1 cellular context compared by ENCODE assay signal in genomic region chr20:51565298-51565697, GRCh38.
TF ChIP-seq lines count a peak whose summit lies in the region.

No MANE protein-coding gene starts in this region.

TF ChIP-seq in IMR-90, 13 proteins besides CTCF, POLR2A, EP300 and RAD21:
- TF ChIP-seq USF2 (IDR thresholded peaks at IDR 0.05; ENCODE audit: low read depth, low read length) (no peak), CHD1 (IDR thresholded peaks at IDR 0.05; ENCODE audit: low read depth, low read length) (no peak), RFX5 (IDR thresholded peaks at IDR 0.05; ENCODE audit: low read depth, low read length) (no peak), MXI1 (IDR thresholded peaks at IDR 0.05; ENCODE audit: borderline replicate concordance, low read depth, low read length) (no peak), ELK1 (IDR thresholded peaks at IDR 0.05; ENCODE audit: borderline replicate concordance, low read depth, low read length) (no peak), SMC3 (IDR thresholded peaks at IDR 0.05; ENCODE audit: low read depth, low read length) (no peak), MAZ (IDR thresholded peaks at IDR 0.05; ENCODE audit: borderline replicate concordance, low read depth, low read length) (no peak), RCOR1 (IDR thresholded peaks at IDR 0.05; ENCODE audit: insufficient replicate concordance, low read length) (no peak)
